Comparison of ENCODE assay signal across 11 cellular contexts in the genomic region with DNA sequence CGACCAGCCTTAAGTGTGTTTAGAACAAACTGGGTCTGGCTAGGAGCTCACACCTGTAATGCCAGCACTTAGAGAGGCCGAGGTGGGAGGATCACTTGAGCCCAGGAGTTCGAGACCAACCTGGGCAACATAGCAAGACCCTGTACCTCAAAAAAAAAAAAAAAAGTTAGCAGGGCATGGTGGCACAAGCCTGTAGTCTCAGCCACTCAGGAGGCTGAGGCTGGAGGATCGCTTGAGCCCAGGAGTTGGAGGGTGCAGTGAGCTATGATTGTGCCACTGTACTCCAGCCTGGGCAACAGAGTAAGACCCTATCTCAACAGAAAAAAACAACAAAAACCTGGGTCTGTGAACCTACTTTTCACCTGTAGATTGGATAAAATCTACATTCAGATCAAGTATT.
"Had no signal": no experiment of that assay in that cellular context is flagged by ENCODE, and none has a peak within 500 bp of the region (broad histone marks: within the 10 kb centered on the region; RNA-seq: fewer than 3 reads in every experiment).

No MANE protein-coding gene starts in this region.

- H3K27me3 Mint-ChIP-seq: stimulated activated naive B cell treated with anti-CD40 and anti-IgM and Interleukin-4, amounts not matched to agents 10 μg/mL and 1 μg/mL and 100 μg/mL, for 72 hours had no signal

- ATAC-seq: gastrocnemius medialis; heart right ventricle; stimulated activated naive B cell treated with anti-CD40 and anti-IgM and Interleukin-4, amounts not matched to agents 10 μg/mL and 1 μg/mL and 100 μg/mL, for 72 hours had no signal

- H3K4me3 Mint-ChIP-seq: stimulated activated naive B cell treated with anti-CD40 and anti-IgM and Interleukin-4, amounts not matched to agents 10 μg/mL and 1 μg/mL and 100 μg/mL, for 72 hours had no signal

- DNase-seq: activated CD4-positive, CD25-positive, alpha-beta regulatory T cell treated with anti-CD3 and anti-CD28 coated beads, Interleukin-2, amount 50 U/mL, for 72 hours; activated effector memory CD4-positive, alpha-beta T cell treated with anti-CD3 and anti-CD28 coated beads, Interleukin-2, amount 50 U/mL, for 16 hours; dorsolateral prefrontal cortex; erythroblast; gastrocnemius medialis; heart right ventricle; islet precursor cell; midbrain; stimulated activated CD4-positive, alpha-beta T cell treated with anti-CD3 and anti-CD28 coated beads, Interleukin-2, amount 100 ng/mL, for 48 hours; stimulated activated naive B cell treated with anti-CD40 and anti-IgM and Interleukin-4, amounts not matched to agents 10 μg/mL and 1 μg/mL and 100 μg/mL, for 72 hours; thyroid gland had no signal
